13 cellular contexts compared by ENCODE assay signal in the genomic region with DNA sequence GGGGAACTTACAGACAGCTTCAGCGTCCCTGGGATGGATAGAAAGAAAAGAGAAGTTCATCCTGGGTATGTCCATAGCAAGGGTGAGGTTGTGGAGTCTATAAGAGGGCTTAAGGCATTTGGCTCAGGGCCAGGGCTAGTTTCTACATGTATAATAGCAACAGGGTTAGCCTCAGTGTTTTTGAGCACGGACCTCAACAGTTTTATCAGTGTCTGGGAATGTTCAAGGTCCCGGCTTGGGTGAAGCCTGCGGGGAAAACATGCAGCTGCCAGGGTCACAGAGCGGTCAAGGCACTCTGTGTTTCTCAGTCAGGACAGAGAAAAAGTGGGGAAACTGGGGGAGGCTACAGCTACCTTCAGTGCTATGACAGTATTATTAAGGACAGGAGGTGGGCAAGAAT.
DNase-seq lines count a peak whose midpoint lies in the region; ATAC-seq and TF ChIP-seq lines count a peak whose summit lies in the region.
"Had no signal": no experiment of that assay in that cellular context is flagged by ENCODE, and none has a peak within 500 bp of the region (broad histone marks: within the 10 kb centered on the region; RNA-seq: fewer than 3 reads in every experiment).

No MANE protein-coding gene starts in this region.

- WGBS in mammary epithelial cell (ENCODE audit: low coverage, missing lambda C conversion rate) = 5% methylated on average over 5 of the region's 5 CpGs
- 45 to 73% methylated on average over 5 of the region's 5 CpGs for WGBS in GM23248 (ENCODE audit: low coverage in 1 of 2, low lambda C conversion rate in 2 of 2, missing lambda C conversion rate in 2 of 2), 2 experiments

- H3K4me3 ChIP-seq in cardiac muscle cell = no peak overlapping the region
- H3K4me3 ChIP-seq in mammary epithelial cell (replicated peaks in 1 of 3; ENCODE audit: insufficient read depth in 1 of 3, low read depth in 2 of 3, low read length in 3 of 3) = no peak overlapping the region
- H3K4me3 ChIP-seq in left lung = no peak overlapping the region
- no peak overlapping the region for H3K4me3 ChIP-seq in GM23248
- H3K4me3 ChIP-seq: tibial artery had no signal

- H3K9me3 ChIP-seq in cardiac muscle cell (ENCODE audit: low read depth) = no peaks in the 10 kb centered on the region
- no peaks in the 10 kb centered on the region for H3K9me3 ChIP-seq in mammary epithelial cell (replicated peaks; ENCODE audit: insufficient read depth, low read length)
- no peaks in the 10 kb centered on the region for H3K9me3 ChIP-seq in left lung
- H3K9me3 ChIP-seq in GM23248 (ENCODE audit: low read depth) = no peaks in the 10 kb centered on the region
- H3K9me3 ChIP-seq: tibial artery had no signal

- no TSS peak for BruUV-seq in mammary epithelial cell (replicated peaks; lab: Mats Ljungman, UMichigan)

- no peaks in the 10 kb centered on the region for H3F3A ChIP-seq in GM23248 (ENCODE audit: insufficient read depth)

- H2AFZ ChIP-seq in mammary epithelial cell (ENCODE audit: low read depth, low read length) = no peak overlapping the region
- H2AFZ ChIP-seq in GM23248 = no peak overlapping the region

- H3K27ac ChIP-seq in cardiac muscle cell (no peak overlapping the region), mammary epithelial cell (ENCODE audit: insufficient read depth, low read depth, low read length) (peak overlapping the region; percentile 3), left lung (peak overlapping the region in 1 of 2 donors; percentile 28), GM23248 (no peak overlapping the region)
- H3K27ac ChIP-seq: tibial artery had no signal

- H4K20me1 ChIP-seq in mammary epithelial cell (ENCODE audit: insufficient read depth, low read length) (no peaks in the 10 kb centered on the region), GM23248 (ENCODE audit: insufficient read depth) (no peaks in the 10 kb centered on the region)

- H3K27me3 ChIP-seq in cardiac muscle cell = no peaks in the 10 kb centered on the region
- H3K27me3 ChIP-seq in mammary epithelial cell (ENCODE audit: insufficient read depth, low read length) = no peaks in the 10 kb centered on the region
- no peaks in the 10 kb centered on the region for H3K27me3 ChIP-seq in left lung
- H3K27me3 ChIP-seq in GM23248 (replicated peaks; ENCODE audit: insufficient read depth) = peaks cover 8% of the 10 kb centered on the region
- H3K27me3 ChIP-seq: tibial artery had no signal

- H3K36me3 ChIP-seq in cardiac muscle cell (no peaks in the 10 kb centered on the region), mammary epithelial cell (ENCODE audit: insufficient read depth, low read length) (no peaks in the 10 kb centered on the region), left lung (no peaks in the 10 kb centered on the region), GM23248 (ENCODE audit: low read depth) (no peaks in the 10 kb centered on the region)
- H3K36me3 ChIP-seq: tibial artery had no signal

- dilution Hi-C loops in mammary epithelial cell (cut with HindIII; ENCODE audit: low sequenced_read_pairs) = no loop called here

- CTCF ChIA-PET in mammary epithelial cell (lab: Charles Lee; ENCODE audit: low non-redundant PET) = interaction anchor here (0.6 kb wide), 1 partner anchor 9 kb away, joined by 3 read pairs; no protein-coding TSS in a partner anchor

- in situ Hi-C loops in mammary epithelial cell (cut with MboI; ENCODE audit: low sequenced_read_pairs in 2 of 2) = loop anchor here (25.0 kb wide), 3 partner anchors 434 to 641 kb away; a partner anchor contains a TSS
- in situ Hi-C loops in GM23248 (cut with MboI) = loop anchor here (25.0 kb wide), 1 partner anchor 409 kb away; no protein-coding TSS in a partner anchor

- H3K9ac ChIP-seq in mammary epithelial cell (ENCODE audit: insufficient read depth, low read length) (no peak overlapping the region), GM23248 (no peak overlapping the region)

- H3K4me1 ChIP-seq in cardiac muscle cell (ENCODE audit: low read depth) = peaks cover 8% of the 10 kb centered on the region
- peaks cover 8% of the 10 kb centered on the region for H3K4me1 ChIP-seq in mammary epithelial cell (ENCODE audit: insufficient read depth, low read length)
- no peaks in the 10 kb centered on the region for H3K4me1 ChIP-seq in left lung
- H3K4me1 ChIP-seq in GM23248 (ENCODE audit: insufficient read depth) = no peaks in the 10 kb centered on the region

- ATAC-seq in Right ventricle myocardium inferior (no peak), left lung (peak; percentile 66)

- intact Hi-C loops in Right ventricle myocardium inferior (cut with DNase I) (no loop called here), mammary epithelial cell (cut with micrococcal nuclease) (no loop called here), left lung (cut with DNase I) (no loop called here)

- no peaks in the 10 kb centered on the region for H3K9me2 ChIP-seq in GM23248 (ENCODE audit: insufficient read depth)

- H3K4me2 ChIP-seq in mammary epithelial cell (ENCODE audit: insufficient read depth, low read depth, low read length) (peak overlapping the region; percentile 62), GM23248 (ENCODE audit: unreplicated experiment) (no peak overlapping the region)

- DNase-seq in cardiac muscle cell (ENCODE audit: low read depth in 1 of 2, low spot score in 1 of 2) (peak; percentile 77 to 98), Right ventricle myocardium inferior (ENCODE audit: missing footprints) (no peak), mammary epithelial cell (peak; percentile 95), left lung (peak in 1 of 2 donors; percentile 37), GM23248 (no peak), occipital lobe (lab: John Stamatoyannopoulos, UW) (no peak)
- DNase-seq in activated CD4-positive, alpha-beta T cell treated with anti-CD3 and anti-CD28 coated beads for 1 hour = no peak
- DNase-seq in activated CD4-positive, alpha-beta T cell treated with anti-CD3 and anti-CD28 coated beads, Interleukin-2, amount 50 U/mL, for 4 hours = no peak
- DNase-seq: ACHN, activated B cell treated with CpG ODN at 0.5 μM for 24 hours, NCI-H1105, NCI-H510A treated with DMSO at 0.1 percent for 48 hours, tibial artery had no signal

- H3K79me2 ChIP-seq in mammary epithelial cell (ENCODE audit: insufficient read depth, low read length) (no peaks in the 10 kb centered on the region), GM23248 (ENCODE audit: insufficient read depth) (no peaks in the 10 kb centered on the region)

- TF ChIP-seq CTCF in cardiac muscle cell (IDR thresholded peaks at IDR 0.05; ENCODE audit: low read depth, low read length) (no peak), mammary epithelial cell (conservative IDR thresholded peaks at IDR 0.05 in 1 of 2, IDR thresholded peaks at IDR 0.05 in 1 of 2; ENCODE audit: extremely low read depth in 1 of 2, insufficient read depth in 1 of 2, low read depth in 1 of 2, low read length in 2 of 2) (no peak), left lung (IDR thresholded peaks at IDR 0.05) (no peak)

Comparison
In these comparisons a context has a peak if more than half of its experiments do, and no peak if none do; other contexts are left out.
1. DNase-seq: peak in cardiac muscle cell (2 of 2) and mammary epithelial cell (single experiment); none in Right ventricle myocardium inferior (single experiment), activated CD4-positive, alpha-beta T cell treated with anti-CD3 and anti-CD28 coated beads for 1 hour (single experiment), activated CD4-positive, alpha-beta T cell treated with anti-CD3 and anti-CD28 coated beads, Interleukin-2, amount 50 U/mL, for 4 hours (0 of 2), GM23248 (single experiment) and occipital lobe (single experiment).